1 cellular context compared by ENCODE assay signal in the genomic region with DNA sequence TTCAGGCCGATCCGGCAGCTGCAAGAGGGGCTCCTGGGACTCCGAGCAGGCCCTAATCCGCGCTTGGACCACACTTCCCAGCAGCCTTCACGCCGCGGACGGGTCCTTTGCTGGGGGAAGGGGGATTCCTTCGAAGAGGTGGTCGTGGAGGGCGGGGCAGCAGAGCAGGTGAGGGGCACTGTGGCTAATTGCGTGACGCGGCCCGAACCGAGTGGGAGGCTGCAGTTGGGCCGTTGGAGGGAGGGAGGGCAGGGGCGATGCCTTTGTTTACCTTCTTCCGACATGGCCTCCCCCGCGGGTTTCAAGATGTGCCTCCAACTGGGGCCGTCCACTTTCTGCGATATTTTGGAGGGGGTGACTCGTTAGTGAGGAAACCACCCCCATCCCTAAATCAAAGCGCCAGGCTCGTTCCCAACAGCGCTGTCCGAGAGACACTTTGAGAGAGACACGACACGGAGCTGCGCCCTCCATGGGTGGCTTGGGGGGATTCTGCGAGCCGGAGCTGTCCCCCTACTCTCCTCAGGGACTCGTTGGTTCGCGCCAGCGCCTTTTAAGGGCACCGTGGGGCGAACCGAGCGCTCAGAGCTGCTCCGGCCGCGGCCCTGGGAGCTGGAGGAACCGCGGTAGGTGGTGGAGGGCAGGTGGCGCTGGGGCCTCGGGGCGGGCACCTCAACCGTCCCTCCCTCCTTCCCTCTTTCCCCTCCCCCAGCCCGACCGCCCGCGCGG.
TF ChIP-seq lines count a peak whose summit lies in the region.

A gene (plus strand): TSS at position 582 of the 726 bp plus-strand sequence. CDS start 3,070 bp downstream, outside the sequence.

TF ChIP-seq in HepG2, 621 proteins besides CTCF, POLR2A, EP300 and RAD21 (continued from another document and continues in another):
- TF ChIP-seq, protein P1, sequence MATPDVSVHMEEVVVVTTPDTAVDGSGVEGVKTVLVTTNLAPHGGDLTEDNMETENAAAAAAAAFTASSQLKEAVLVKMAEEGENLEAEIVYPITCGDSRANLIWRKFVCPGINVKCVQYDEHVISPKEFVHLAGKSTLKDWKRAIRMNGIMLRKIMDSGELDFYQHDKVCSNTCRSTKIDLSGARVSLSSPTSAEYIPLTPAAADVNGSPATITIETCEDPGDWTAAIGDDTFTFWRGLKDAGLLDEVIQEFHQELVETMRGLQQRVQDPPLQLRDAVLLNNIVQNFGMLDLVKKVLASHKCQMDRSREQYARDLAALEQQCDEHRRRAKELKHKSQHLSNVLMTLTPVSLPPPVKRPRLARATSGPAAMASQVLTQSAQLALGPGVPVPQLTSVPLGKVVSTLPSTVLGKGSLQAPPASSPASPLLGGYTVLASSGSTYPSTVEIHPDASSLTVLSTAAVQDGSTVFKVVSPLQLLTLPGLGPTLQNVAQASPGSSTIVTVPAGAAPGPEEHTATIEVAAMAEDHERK (CRISPR knock-in tag; IDR thresholded peaks at IDR 0.05; ENCODE audit: low read depth), result 0 out of 2 replicates have a peak, but pooled peaks have one; percentile 8
- TF ChIP-seq ZKSCAN1 (IDR thresholded peaks at IDR 0.05; ENCODE audit: low read length) (no peak), GTF2F1 (IDR thresholded peaks at IDR 0.05; ENCODE audit: low read length) (peak; percentile 85), HNRNPK (IDR thresholded peaks at IDR 0.05; ENCODE audit: low read depth, low read length, poor library complexity, severe bottlenecking) (peak; percentile 98), SRSF9 (IDR thresholded peaks at IDR 0.05; ENCODE audit: borderline replicate concordance, insufficient read depth, low read depth, low read length, poor library complexity, severe bottlenecking) (no peak), NFKB2 (CRISPR knock-in tag; IDR thresholded peaks at IDR 0.05; ENCODE audit: borderline replicate concordance) (peak; percentile 97), ZNF282 (IDR thresholded peaks at IDR 0.05; ENCODE audit: partially characterized antibody) (no peak), ZNF264 (CRISPR knock-in tag; IDR thresholded peaks at IDR 0.05) (no peak; the same call in 1 of the 2 replicates), ZNF224 (CRISPR knock-in tag; IDR thresholded peaks at IDR 0.05) (no peak), EEA1 (CRISPR knock-in tag; IDR thresholded peaks at IDR 0.05; ENCODE audit: borderline replicate concordance) (0 out of 2 replicates have a peak, but pooled peaks have one; percentile 19), POGZ (CRISPR knock-in tag; IDR thresholded peaks at IDR 0.05) (no peak), GATA4 (IDR thresholded peaks at IDR 0.05; ENCODE audit: borderline replicate concordance, low read depth) (peak; percentile 95), SMAD1 (CRISPR knock-in tag; IDR thresholded peaks at IDR 0.05; ENCODE audit: borderline replicate concordance, low read depth) (peak; percentile 67; the same call in 1 of the 2 replicates), ZNF3 (CRISPR knock-in tag; IDR thresholded peaks at IDR 0.05) (no peak), ZNF543 (CRISPR knock-in tag; IDR thresholded peaks at IDR 0.05) (no peak; the same call in 1 of the 2 replicates), NFE2 (CRISPR knock-in tag; IDR thresholded peaks at IDR 0.05) (0 out of 2 replicates have a peak, but pooled peaks have one; percentile 40), CHD4 (IDR thresholded peaks at IDR 0.05; ENCODE audit: borderline replicate concordance, low read length) (no peak), RBM39 (IDR thresholded peaks at IDR 0.05; ENCODE audit: low read depth, low read length, poor library complexity, severe bottlenecking) (peak; percentile 100), CC2D1A (CRISPR knock-in tag; IDR thresholded peaks at IDR 0.05) (no peak), NAIF1 (CRISPR knock-in tag; IDR thresholded peaks at IDR 0.05; ENCODE audit: borderline replicate concordance) (no peak; the same call in 1 of the 2 replicates), ZNF251 (CRISPR knock-in tag; IDR thresholded peaks at IDR 0.05) (no peak), ASH2L (IDR thresholded peaks at IDR 0.05; ENCODE audit: insufficient read length, low read depth, low read length) (peak; percentile 89), SRSF1 (optimal IDR thresholded peaks at IDR 0.05; ENCODE audit: low read depth, low read length) (peak; percentile 65), NFATC3 (CRISPR knock-in tag; IDR thresholded peaks at IDR 0.05) (no peak), FOXK2 (IDR thresholded peaks at IDR 0.05) (peak; percentile 100), ZNF234 (CRISPR knock-in tag; conservative IDR thresholded peaks at IDR 0.05) (no peak), HNRNPL (IDR thresholded peaks at IDR 0.05; ENCODE audit: low read depth, low read length) (peak; percentile 55; the same call in 1 of the 2 replicates), SP4 (CRISPR knock-in tag; IDR thresholded peaks at IDR 0.05) (peak; percentile 70), SP5 (CRISPR knock-in tag; IDR thresholded peaks at IDR 0.05; ENCODE audit: borderline replicate concordance, low read depth) (peak; percentile 73; the same call in 1 of the 2 replicates)
- TF ChIP-seq, protein P2, sequence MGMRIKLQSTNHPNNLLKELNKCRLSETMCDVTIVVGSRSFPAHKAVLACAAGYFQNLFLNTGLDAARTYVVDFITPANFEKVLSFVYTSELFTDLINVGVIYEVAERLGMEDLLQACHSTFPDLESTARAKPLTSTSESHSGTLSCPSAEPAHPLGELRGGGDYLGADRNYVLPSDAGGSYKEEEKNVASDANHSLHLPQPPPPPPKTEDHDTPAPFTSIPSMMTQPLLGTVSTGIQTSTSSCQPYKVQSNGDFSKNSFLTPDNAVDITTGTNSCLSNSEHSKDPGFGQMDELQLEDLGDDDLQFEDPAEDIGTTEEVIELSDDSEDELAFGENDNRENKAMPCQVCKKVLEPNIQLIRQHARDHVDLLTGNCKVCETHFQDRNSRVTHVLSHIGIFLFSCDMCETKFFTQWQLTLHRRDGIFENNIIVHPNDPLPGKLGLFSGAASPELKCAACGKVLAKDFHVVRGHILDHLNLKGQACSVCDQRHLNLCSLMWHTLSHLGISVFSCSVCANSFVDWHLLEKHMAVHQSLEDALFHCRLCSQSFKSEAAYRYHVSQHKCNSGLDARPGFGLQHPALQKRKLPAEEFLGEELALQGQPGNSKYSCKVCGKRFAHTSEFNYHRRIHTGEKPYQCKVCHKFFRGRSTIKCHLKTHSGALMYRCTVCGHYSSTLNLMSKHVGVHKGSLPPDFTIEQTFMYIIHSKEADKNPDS (CRISPR knock-in tag; IDR thresholded peaks at IDR 0.05), result 0 out of 2 replicates have a peak, but pooled peaks have one; percentile 32
- TF ChIP-seq, protein P3, sequence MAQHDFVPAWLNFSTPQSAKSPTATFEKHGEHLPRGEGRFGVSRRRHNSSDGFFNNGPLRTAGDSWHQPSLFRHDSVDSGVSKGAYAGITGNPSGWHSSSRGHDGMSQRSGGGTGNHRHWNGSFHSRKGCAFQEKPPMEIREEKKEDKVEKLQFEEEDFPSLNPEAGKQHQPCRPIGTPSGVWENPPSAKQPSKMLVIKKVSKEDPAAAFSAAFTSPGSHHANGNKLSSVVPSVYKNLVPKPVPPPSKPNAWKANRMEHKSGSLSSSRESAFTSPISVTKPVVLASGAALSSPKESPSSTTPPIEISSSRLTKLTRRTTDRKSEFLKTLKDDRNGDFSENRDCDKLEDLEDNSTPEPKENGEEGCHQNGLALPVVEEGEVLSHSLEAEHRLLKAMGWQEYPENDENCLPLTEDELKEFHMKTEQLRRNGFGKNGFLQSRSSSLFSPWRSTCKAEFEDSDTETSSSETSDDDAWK (CRISPR knock-in tag; IDR thresholded peaks at IDR 0.05), result no peak
- TF ChIP-seq, protein P4, sequence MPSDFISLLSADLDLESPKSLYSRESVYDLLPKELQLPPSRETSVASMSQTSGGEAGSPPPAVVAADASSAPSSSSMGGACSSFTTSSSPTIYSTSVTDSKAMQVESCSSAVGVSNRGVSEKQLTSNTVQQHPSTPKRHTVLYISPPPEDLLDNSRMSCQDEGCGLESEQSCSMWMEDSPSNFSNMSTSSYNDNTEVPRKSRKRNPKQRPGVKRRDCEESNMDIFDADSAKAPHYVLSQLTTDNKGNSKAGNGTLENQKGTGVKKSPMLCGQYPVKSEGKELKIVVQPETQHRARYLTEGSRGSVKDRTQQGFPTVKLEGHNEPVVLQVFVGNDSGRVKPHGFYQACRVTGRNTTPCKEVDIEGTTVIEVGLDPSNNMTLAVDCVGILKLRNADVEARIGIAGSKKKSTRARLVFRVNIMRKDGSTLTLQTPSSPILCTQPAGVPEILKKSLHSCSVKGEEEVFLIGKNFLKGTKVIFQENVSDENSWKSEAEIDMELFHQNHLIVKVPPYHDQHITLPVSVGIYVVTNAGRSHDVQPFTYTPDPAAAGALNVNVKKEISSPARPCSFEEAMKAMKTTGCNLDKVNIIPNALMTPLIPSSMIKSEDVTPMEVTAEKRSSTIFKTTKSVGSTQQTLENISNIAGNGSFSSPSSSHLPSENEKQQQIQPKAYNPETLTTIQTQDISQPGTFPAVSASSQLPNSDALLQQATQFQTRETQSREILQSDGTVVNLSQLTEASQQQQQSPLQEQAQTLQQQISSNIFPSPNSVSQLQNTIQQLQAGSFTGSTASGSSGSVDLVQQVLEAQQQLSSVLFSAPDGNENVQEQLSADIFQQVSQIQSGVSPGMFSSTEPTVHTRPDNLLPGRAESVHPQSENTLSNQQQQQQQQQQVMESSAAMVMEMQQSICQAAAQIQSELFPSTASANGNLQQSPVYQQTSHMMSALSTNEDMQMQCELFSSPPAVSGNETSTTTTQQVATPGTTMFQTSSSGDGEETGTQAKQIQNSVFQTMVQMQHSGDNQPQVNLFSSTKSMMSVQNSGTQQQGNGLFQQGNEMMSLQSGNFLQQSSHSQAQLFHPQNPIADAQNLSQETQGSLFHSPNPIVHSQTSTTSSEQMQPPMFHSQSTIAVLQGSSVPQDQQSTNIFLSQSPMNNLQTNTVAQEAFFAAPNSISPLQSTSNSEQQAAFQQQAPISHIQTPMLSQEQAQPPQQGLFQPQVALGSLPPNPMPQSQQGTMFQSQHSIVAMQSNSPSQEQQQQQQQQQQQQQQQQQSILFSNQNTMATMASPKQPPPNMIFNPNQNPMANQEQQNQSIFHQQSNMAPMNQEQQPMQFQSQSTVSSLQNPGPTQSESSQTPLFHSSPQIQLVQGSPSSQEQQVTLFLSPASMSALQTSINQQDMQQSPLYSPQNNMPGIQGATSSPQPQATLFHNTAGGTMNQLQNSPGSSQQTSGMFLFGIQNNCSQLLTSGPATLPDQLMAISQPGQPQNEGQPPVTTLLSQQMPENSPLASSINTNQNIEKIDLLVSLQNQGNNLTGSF (CRISPR knock-in tag; IDR thresholded peaks at IDR 0.05), result peak; percentile 61; the same call in 1 of the 2 replicates
- TF ChIP-seq, protein P5, sequence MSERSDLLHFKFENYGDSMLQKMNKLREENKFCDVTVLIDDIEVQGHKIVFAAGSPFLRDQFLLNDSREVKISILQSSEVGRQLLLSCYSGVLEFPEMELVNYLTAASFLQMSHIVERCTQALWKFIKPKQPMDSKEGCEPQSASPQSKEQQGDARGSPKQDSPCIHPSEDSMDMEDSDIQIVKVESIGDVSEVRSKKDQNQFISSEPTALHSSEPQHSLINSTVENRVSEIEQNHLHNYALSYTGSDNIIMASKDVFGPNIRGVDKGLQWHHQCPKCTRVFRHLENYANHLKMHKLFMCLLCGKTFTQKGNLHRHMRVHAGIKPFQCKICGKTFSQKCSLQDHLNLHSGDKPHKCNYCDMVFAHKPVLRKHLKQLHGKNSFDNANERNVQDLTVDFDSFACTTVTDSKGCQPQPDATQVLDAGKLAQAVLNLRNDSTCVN (CRISPR knock-in tag; IDR thresholded peaks at IDR 0.05; ENCODE audit: borderline replicate concordance), result no peak; the same call in 1 of the 2 replicates
- TF ChIP-seq, protein P6, sequence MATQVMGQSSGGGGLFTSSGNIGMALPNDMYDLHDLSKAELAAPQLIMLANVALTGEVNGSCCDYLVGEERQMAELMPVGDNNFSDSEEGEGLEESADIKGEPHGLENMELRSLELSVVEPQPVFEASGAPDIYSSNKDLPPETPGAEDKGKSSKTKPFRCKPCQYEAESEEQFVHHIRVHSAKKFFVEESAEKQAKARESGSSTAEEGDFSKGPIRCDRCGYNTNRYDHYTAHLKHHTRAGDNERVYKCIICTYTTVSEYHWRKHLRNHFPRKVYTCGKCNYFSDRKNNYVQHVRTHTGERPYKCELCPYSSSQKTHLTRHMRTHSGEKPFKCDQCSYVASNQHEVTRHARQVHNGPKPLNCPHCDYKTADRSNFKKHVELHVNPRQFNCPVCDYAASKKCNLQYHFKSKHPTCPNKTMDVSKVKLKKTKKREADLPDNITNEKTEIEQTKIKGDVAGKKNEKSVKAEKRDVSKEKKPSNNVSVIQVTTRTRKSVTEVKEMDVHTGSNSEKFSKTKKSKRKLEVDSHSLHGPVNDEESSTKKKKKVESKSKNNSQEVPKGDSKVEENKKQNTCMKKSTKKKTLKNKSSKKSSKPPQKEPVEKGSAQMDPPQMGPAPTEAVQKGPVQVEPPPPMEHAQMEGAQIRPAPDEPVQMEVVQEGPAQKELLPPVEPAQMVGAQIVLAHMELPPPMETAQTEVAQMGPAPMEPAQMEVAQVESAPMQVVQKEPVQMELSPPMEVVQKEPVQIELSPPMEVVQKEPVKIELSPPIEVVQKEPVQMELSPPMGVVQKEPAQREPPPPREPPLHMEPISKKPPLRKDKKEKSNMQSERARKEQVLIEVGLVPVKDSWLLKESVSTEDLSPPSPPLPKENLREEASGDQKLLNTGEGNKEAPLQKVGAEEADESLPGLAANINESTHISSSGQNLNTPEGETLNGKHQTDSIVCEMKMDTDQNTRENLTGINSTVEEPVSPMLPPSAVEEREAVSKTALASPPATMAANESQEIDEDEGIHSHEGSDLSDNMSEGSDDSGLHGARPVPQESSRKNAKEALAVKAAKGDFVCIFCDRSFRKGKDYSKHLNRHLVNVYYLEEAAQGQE (IDR thresholded peaks at IDR 0.05; ENCODE audit: borderline replicate concordance in 1 of 2, low read depth in 1 of 2, low read length in 2 of 2), result peak in 1 of 2 experiments; percentile 87; a peak in 3 of 4 replicates
- TF ChIP-seq, protein P7, sequence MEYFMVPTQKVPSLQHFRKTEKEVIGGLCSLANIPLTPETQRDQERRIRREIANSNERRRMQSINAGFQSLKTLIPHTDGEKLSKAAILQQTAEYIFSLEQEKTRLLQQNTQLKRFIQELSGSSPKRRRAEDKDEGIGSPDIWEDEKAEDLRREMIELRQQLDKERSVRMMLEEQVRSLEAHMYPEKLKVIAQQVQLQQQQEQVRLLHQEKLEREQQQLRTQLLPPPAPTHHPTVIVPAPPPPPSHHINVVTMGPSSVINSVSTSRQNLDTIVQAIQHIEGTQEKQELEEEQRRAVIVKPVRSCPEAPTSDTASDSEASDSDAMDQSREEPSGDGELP (IDR thresholded peaks at IDR 0.05; ENCODE audit: borderline replicate concordance, low read depth), result peak; percentile 38; the same call in 1 of the 2 replicates
- TF ChIP-seq, protein P8, sequence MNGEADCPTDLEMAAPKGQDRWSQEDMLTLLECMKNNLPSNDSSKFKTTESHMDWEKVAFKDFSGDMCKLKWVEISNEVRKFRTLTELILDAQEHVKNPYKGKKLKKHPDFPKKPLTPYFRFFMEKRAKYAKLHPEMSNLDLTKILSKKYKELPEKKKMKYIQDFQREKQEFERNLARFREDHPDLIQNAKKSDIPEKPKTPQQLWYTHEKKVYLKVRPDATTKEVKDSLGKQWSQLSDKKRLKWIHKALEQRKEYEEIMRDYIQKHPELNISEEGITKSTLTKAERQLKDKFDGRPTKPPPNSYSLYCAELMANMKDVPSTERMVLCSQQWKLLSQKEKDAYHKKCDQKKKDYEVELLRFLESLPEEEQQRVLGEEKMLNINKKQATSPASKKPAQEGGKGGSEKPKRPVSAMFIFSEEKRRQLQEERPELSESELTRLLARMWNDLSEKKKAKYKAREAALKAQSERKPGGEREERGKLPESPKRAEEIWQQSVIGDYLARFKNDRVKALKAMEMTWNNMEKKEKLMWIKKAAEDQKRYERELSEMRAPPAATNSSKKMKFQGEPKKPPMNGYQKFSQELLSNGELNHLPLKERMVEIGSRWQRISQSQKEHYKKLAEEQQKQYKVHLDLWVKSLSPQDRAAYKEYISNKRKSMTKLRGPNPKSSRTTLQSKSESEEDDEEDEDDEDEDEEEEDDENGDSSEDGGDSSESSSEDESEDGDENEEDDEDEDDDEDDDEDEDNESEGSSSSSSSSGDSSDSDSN (CRISPR knock-in tag; IDR thresholded peaks at IDR 0.05), result peak; percentile 91
